Comparison of ENCODE assay signal across 8 cellular contexts in genomic region chr17:8162997-8163977, GRCh38. TPM values are rescaled to one million over a fixed set of nuclear protein-coding genes. Genes with fewer than 3 reads are reported as not detected.
DNase-seq lines count a peak whose midpoint lies in the region; ATAC-seq, FAIRE-seq and TF ChIP-seq lines count a peak whose summit lies in the region.

No MANE protein-coding gene starts in this region.

- RAD21 ChIA-PET in GM12878 (lab: Charles Lee; ENCODE audit: unreplicated experiment): interaction anchor here (1.1 to 2.2 kb wide), 4 partner anchors 10 to 132 kb away, joined by 3 to 9 read pairs (median 6); partner anchors contain the start of gene SLC25A35

- H3K4me1 Mint-ChIP-seq in stimulated activated naive B cell treated with anti-CD40 and anti-IgM and Interleukin-4, amounts not matched to agents 10 μg/mL and 1 μg/mL and 100 μg/mL, for 72 hours: peaks cover 46 to 59% of the 10 kb centered on the region in 2 donors

- SMC1A ChIA-PET in GM12878 (lab: Charles Lee; ENCODE audit: uncharacterized antibody, unreplicated experiment): interaction anchor here (0.7 to 1.2 kb wide), 4 partner anchors 10 to 56 kb away, joined by 3 to 7 read pairs (median 4); no protein-coding TSS in a partner anchor

- DNase-seq in GM12865 (ENCODE audit: low read depth) (no peak), NCI-H146 (lab: John Stamatoyannopoulos, UW) (peak; percentile 71), GM12878 (ENCODE audit: low read depth, low spot score) (no peak), islet precursor cell (peak; percentile 79), middle frontal gyrus (ENCODE audit: extremely low spot score, low spot score) (no peak), occipital lobe (lab: John Stamatoyannopoulos, UW) (no peak)
- no peak for DNase-seq in stimulated activated naive B cell treated with anti-CD40 and anti-IgM and Interleukin-4, amounts not matched to agents 10 μg/mL and 1 μg/mL and 100 μg/mL, for 72 hours

- H3K27ac ChIP-seq in GM12878 (ENCODE audit: control insufficient read depth, insufficient read depth): peak overlapping the region; percentile 66

- H3K27me3 ChIP-seq in GM12878 (replicated peaks in 1 of 2; ENCODE audit: control insufficient read depth in 2 of 2, insufficient read depth in 2 of 2, low read length in 1 of 2): no peaks in the 10 kb centered on the region

- no TSS peak for BruUV-seq in GM12878 (replicated peaks; lab: Mats Ljungman, UMichigan)

- H2AFZ ChIP-seq in GM12878 (ENCODE audit: control insufficient read depth, low read depth, low read length): peak overlapping the region; percentile 94

- peaks cover 0 to 5% of the 10 kb centered on the region in 2 experiments; a peak in 1 of 4 replicates for H3K36me3 ChIP-seq in GM12878 (ENCODE audit: control insufficient read depth in 2 of 2, insufficient read depth in 2 of 2, low read length in 1 of 2)

- peak overlapping the region; percentile 91 for H3K9ac ChIP-seq in GM12878 (ENCODE audit: control insufficient read depth, insufficient read depth, low read length)

- TF ChIP-seq POLR2A in GM12878 (IDR thresholded peaks at IDR 0.05; ENCODE audit: low read depth, low read length): no peak

- in situ Hi-C loops in GM12878 (cut with MboI): no loop called here

- ATAC-seq in GM12878 (peak; percentile 6), GM18858 (IDR thresholded peaks at IDR 0.05; ENCODE audit: unreplicated experiment) (no peak)
- ATAC-seq in stimulated activated naive B cell treated with anti-CD40 and anti-IgM and Interleukin-4, amounts not matched to agents 10 μg/mL and 1 μg/mL and 100 μg/mL, for 72 hours (replicated peaks): peak; percentile 14 to 33

- H3K27me3 Mint-ChIP-seq in stimulated activated naive B cell treated with anti-CD40 and anti-IgM and Interleukin-4, amounts not matched to agents 10 μg/mL and 1 μg/mL and 100 μg/mL, for 72 hours: no peaks in the 10 kb centered on the region

- H4K20me1 ChIP-seq in GM12878 (ENCODE audit: control insufficient read depth, insufficient read depth): no peaks in the 10 kb centered on the region

- POLR2A ChIA-PET in GM12878 (lab: Charles Lee): interaction anchor here (0.6 to 2.6 kb wide), 8 partner anchors 10 to 553 kb away, joined by 3 to 12 read pairs (median 4); partner anchors contain the start of genes AURKB and BORCS6

- H3K27ac Mint-ChIP-seq in stimulated activated naive B cell treated with anti-CD40 and anti-IgM and Interleukin-4, amounts not matched to agents 10 μg/mL and 1 μg/mL and 100 μg/mL, for 72 hours: peak overlapping the region; percentile 98

- H3K4me3 ChIP-seq in GM12865 (ENCODE audit: low read depth, low read length) (peak overlapping the region; percentile 74), GM12878 (peak overlapping the region; percentile 71; the same call in 1 of the 2 replicates)

- intact Hi-C loops in GM12878 (cut with micrococcal nuclease; ENCODE audit: unreplicated experiment): loop anchor here (5.0 kb wide), 1 partner anchor 101 kb away; no protein-coding TSS in a partner anchor

- TF ChIP-seq RAD21 in GM12878 (IDR thresholded peaks at IDR 0.05; ENCODE audit: insufficient read depth, low read depth, low read length): no peak

- peak overlapping the region; percentile 94 to 95 for H3K4me3 Mint-ChIP-seq in stimulated activated naive B cell treated with anti-CD40 and anti-IgM and Interleukin-4, amounts not matched to agents 10 μg/mL and 1 μg/mL and 100 μg/mL, for 72 hours

- peaks cover 13 to 28% of the 10 kb centered on the region in 2 donors for H3K36me3 Mint-ChIP-seq in stimulated activated naive B cell treated with anti-CD40 and anti-IgM and Interleukin-4, amounts not matched to agents 10 μg/mL and 1 μg/mL and 100 μg/mL, for 72 hours

- TF ChIP-seq CTCF in GM12865 (IDR thresholded peaks at IDR 0.05; ENCODE audit: insufficient read depth, low read depth, low read length, missing control alignments) (no peak), GM12878 (IDR thresholded peaks at IDR 0.05 in 2 of 3, conservative IDR thresholded peaks at IDR 0.05 in 1 of 3; ENCODE audit: control insufficient read depth in 2 of 3, extremely low read depth in 1 of 3, insufficient read depth in 1 of 3, low read depth in 3 of 3, low read length in 3 of 3) (no peak)

- CTCF ChIA-PET in GM12878 (lab: Yijun Ruan, JAX): interaction anchor here (0.6 to 2.3 kb wide), 3 partner anchors 10 to 1999 kb away, joined by 3 to 11 read pairs (median 7); no protein-coding TSS in a partner anchor

- H3K9me3 Mint-ChIP-seq in stimulated activated naive B cell treated with anti-CD40 and anti-IgM and Interleukin-4, amounts not matched to agents 10 μg/mL and 1 μg/mL and 100 μg/mL, for 72 hours: no peaks in the 10 kb centered on the region

- no peaks in the 10 kb centered on the region for H3K9me3 ChIP-seq in GM12878 (replicated peaks; ENCODE audit: control insufficient read depth, insufficient read depth, low read length)

- H3K79me2 ChIP-seq in GM12878 (ENCODE audit: control insufficient read depth, insufficient read depth, low read length): peaks cover 24% of the 10 kb centered on the region

- no peak for TF ChIP-seq EP300 in GM12878 (IDR thresholded peaks at IDR 0.05; ENCODE audit: borderline replicate concordance in 1 of 2, control insufficient read depth in 1 of 2, low read depth in 2 of 2, low read length in 2 of 2)

- whole genome bisulfite sequencing in GM12878 (ENCODE audit: insufficient coverage, insufficient replicate concordance, low lambda C conversion rate, missing lambda C conversion rate): 4% methylated on average over 29 of the region's 55 CpGs

- FAIRE-seq in GM12878 (lab: Jason Lieb, UNC): no peak

- peaks cover 33% of the 10 kb centered on the region for H3K4me1 ChIP-seq in GM12878 (ENCODE audit: control insufficient read depth, insufficient read depth, low read length)

- H3K4me2 ChIP-seq in GM12878 (ENCODE audit: control insufficient read depth, insufficient read depth): peak overlapping the region; percentile 95

RNA-seq across cellular contexts. Expression of gene VAMP2, which starts 0.5 kb away (rescaled TPM):
- total RNA-seq in GM12878 (2013; cell fraction: nucleolus; rRNA removed): 27.6 and 28.5 TPM in 2 replicates
- total RNA-seq in GM12878 (2014; rRNA removed) (3.8 and 4.7 TPM in 2 replicates), GM12878 (2014; rRNA removed; fragmentation: Illumina TruSeq; extraction: Trizol) (6.1 and 6.4 TPM in 2 replicates), GM12878 (2021) (25.1 and 27.8 TPM in 2 replicates), occipital lobe (27.9 TPM)
- polyA plus RNA-seq in GM12878 (2011; ENCODE audit: low read depth): 33.4 TPM
- polyA plus RNA-seq in GM12878 (2011; rRNA removed) (18.8 and 24.9 TPM in 2 replicates), GM12878 (2014; fragmentation: Illumina TruSeq; extraction: Trizol) (35.2 and 40.8 TPM in 2 replicates), GM12878 (2014; fragmentation: Nextera tagmentation; extraction: Ambion mirVana) (1 to 10 TPM; 3.0 to 6.3 TPM), GM12878 (2014; rRNA removed) (25.0 and 25.3 TPM in 2 replicates), GM12878 (2016; fragmentation: Nextera tagmentation; extraction: Ambion mirVana) (10 to 100 TPM; 25.0 to 28.0 TPM)
- polyA plus RNA-seq in GM12878 (2011; cell fraction: cytosol; rRNA removed): 22.6 and 33.1 TPM in 2 replicates
- 68.3 and 69.6 TPM in 2 replicates for polyA plus RNA-seq in GM12878 (2011; cell fraction: nucleus; rRNA removed)
- polyA plus RNA-seq in GM12878 (2012): 45.8 and 62.7 TPM in 2 replicates
- polyA minus RNA-seq in GM12878 (2011; rRNA and poly(A)+ RNA removed): 7.0 and 9.0 TPM in 2 replicates
- 7.4 and 9.2 TPM in 2 replicates for polyA minus RNA-seq in GM12878 (2011; cell fraction: cytosol; rRNA and poly(A)+ RNA removed)
- polyA minus RNA-seq in GM12878 (2011; cell fraction: nucleus; rRNA and poly(A)+ RNA removed): 12.8 and 17.6 TPM in 2 replicates

RNA-seq across cellular contexts. Expression of gene PER1, which starts 11.1 kb away (rescaled TPM):
- 64.5 and 73.5 TPM in 2 replicates for total RNA-seq in GM12878 (2013; cell fraction: nucleolus; rRNA removed)
- total RNA-seq in GM12878 (2014; rRNA removed) (4.9 and 5.5 TPM in 2 replicates), GM12878 (2014; rRNA removed; fragmentation: Illumina TruSeq; extraction: Trizol) (1.9 and 2.2 TPM in 2 replicates), GM12878 (2021) (19.9 and 25.1 TPM in 2 replicates), occipital lobe (7.8 TPM)
- 22.0 TPM for polyA plus RNA-seq in GM12878 (2011; ENCODE audit: low read depth)
- polyA plus RNA-seq in GM12878 (2011; rRNA removed) (3.6 and 8.6 TPM in 2 replicates), GM12878 (2014; fragmentation: Illumina TruSeq; extraction: Trizol) (0.81 and 4.1 TPM in 2 replicates), GM12878 (2014; fragmentation: Nextera tagmentation; extraction: Ambion mirVana) (under 1 TPM; 0.02 to 0.26 TPM), GM12878 (2014; rRNA removed) (8.6 and 12.4 TPM in 2 replicates), GM12878 (2016; fragmentation: Nextera tagmentation; extraction: Ambion mirVana) (1 to 10 TPM; 5.3 to 6.7 TPM)
- 9.8 and 13.3 TPM in 2 replicates for polyA plus RNA-seq in GM12878 (2011; cell fraction: cytosol; rRNA removed)
- polyA plus RNA-seq in GM12878 (2011; cell fraction: nucleus; rRNA removed): 98.4 and 119 TPM in 2 replicates
- polyA plus RNA-seq in GM12878 (2012): 25.3 and 40.9 TPM in 2 replicates
- 12.9 and 25.3 TPM in 2 replicates for polyA minus RNA-seq in GM12878 (2011; rRNA and poly(A)+ RNA removed)
- polyA minus RNA-seq in GM12878 (2011; cell fraction: cytosol; rRNA and poly(A)+ RNA removed): 13.7 and 18.7 TPM in 2 replicates
- 39.8 and 46.7 TPM in 2 replicates for polyA minus RNA-seq in GM12878 (2011; cell fraction: nucleus; rRNA and poly(A)+ RNA removed)

RNA-seq across cellular contexts. Expression of gene TMEM107, which starts 12.9 kb away (rescaled TPM):
- 31.8 and 36.0 TPM in 2 replicates for total RNA-seq in GM12878 (2013; cell fraction: nucleolus; rRNA removed)
- total RNA-seq in GM12878 (2014; rRNA removed) (38.7 and 47.6 TPM in 2 replicates), GM12878 (2014; rRNA removed; fragmentation: Illumina TruSeq; extraction: Trizol) (23.7 and 24.9 TPM in 2 replicates), GM12878 (2021) (18.6 and 20.0 TPM in 2 replicates), occipital lobe (35.9 TPM)
- polyA plus RNA-seq in GM12878 (2011; ENCODE audit: low read depth): 9.9 TPM
- polyA plus RNA-seq in GM12878 (2011; rRNA removed) (32.9 and 33.7 TPM in 2 replicates), GM12878 (2014; fragmentation: Illumina TruSeq; extraction: Trizol) (7.5 and 7.9 TPM in 2 replicates), GM12878 (2014; fragmentation: Nextera tagmentation; extraction: Ambion mirVana) (10 to 100 TPM; 20.8 to 27.0 TPM), GM12878 (2014; rRNA removed) (13.0 and 15.7 TPM in 2 replicates), GM12878 (2016; fragmentation: Nextera tagmentation; extraction: Ambion mirVana) (10 to 100 TPM; 22.5 to 23.3 TPM)
- 40.2 and 40.3 TPM in 2 replicates for polyA plus RNA-seq in GM12878 (2011; cell fraction: cytosol; rRNA removed)
- polyA plus RNA-seq in GM12878 (2011; cell fraction: nucleus; rRNA removed): 32.6 and 35.3 TPM in 2 replicates
- 19.2 and 20.9 TPM in 2 replicates for polyA plus RNA-seq in GM12878 (2012)
- polyA minus RNA-seq in GM12878 (2011; rRNA and poly(A)+ RNA removed): 132 and 195 TPM in 2 replicates
- 52.2 and 52.7 TPM in 2 replicates for polyA minus RNA-seq in GM12878 (2011; cell fraction: cytosol; rRNA and poly(A)+ RNA removed)
- polyA minus RNA-seq in GM12878 (2011; cell fraction: nucleus; rRNA and poly(A)+ RNA removed): 146 and 159 TPM in 2 replicates

RNA-seq across cellular contexts. Expression of gene BORCS6, which starts 26.7 kb away (rescaled TPM):
- 4.8 and 5.9 TPM in 2 replicates for total RNA-seq in GM12878 (2013; cell fraction: nucleolus; rRNA removed)
- total RNA-seq in GM12878 (2014; rRNA removed) (11.1 and 14.1 TPM in 2 replicates), GM12878 (2014; rRNA removed; fragmentation: Illumina TruSeq; extraction: Trizol) (3.4 and 4.0 TPM in 2 replicates), GM12878 (2021) (10.8 and 11.5 TPM in 2 replicates), occipital lobe (4.8 TPM)
- 2.6 TPM for polyA plus RNA-seq in GM12878 (2011; ENCODE audit: low read depth)
- polyA plus RNA-seq in GM12878 (2011; rRNA removed) (2.7 and 4.9 TPM in 2 replicates), GM12878 (2014; fragmentation: Illumina TruSeq; extraction: Trizol) (0.81 and 3.2 TPM in 2 replicates), GM12878 (2014; fragmentation: Nextera tagmentation; extraction: Ambion mirVana) (under 1 TPM; 0.37 to 0.64 TPM), GM12878 (2014; rRNA removed) (8.6 and 9.1 TPM in 2 replicates), GM12878 (2016; fragmentation: Nextera tagmentation; extraction: Ambion mirVana) (10 to 100 TPM; 10.5 to 11.7 TPM)
- 7.7 and 11.1 TPM in 2 replicates for polyA plus RNA-seq in GM12878 (2011; cell fraction: cytosol; rRNA removed)
- 7.8 and 9.8 TPM in 2 replicates for polyA plus RNA-seq in GM12878 (2011; cell fraction: nucleus; rRNA removed)
- polyA plus RNA-seq in GM12878 (2012): 7.3 and 8.5 TPM in 2 replicates
- 4.4 and 7.9 TPM in 2 replicates for polyA minus RNA-seq in GM12878 (2011; rRNA and poly(A)+ RNA removed)
- 3.1 and 5.6 TPM in 2 replicates for polyA minus RNA-seq in GM12878 (2011; cell fraction: cytosol; rRNA and poly(A)+ RNA removed)
- polyA minus RNA-seq in GM12878 (2011; cell fraction: nucleus; rRNA and poly(A)+ RNA removed): 5.7 and 7.9 TPM in 2 replicates

RNA-seq across cellular contexts. Expression of gene HES7, which starts 39.4 kb away (rescaled TPM):
- 1.8 and 2.2 TPM in 2 replicates for total RNA-seq in GM12878 (2013; cell fraction: nucleolus; rRNA removed)
- total RNA-seq in GM12878 (2014; rRNA removed): 0.22 and 1.1 TPM in 2 replicates
- 0.09 TPM in 1 of 2 replicates, not detected in the other for total RNA-seq in GM12878 (2014; rRNA removed; fragmentation: Illumina TruSeq; extraction: Trizol)
- 1.3 and 1.9 TPM in 2 replicates for total RNA-seq in GM12878 (2021)
- not detected for polyA plus RNA-seq in GM12878 (2011; ENCODE audit: low read depth)
- polyA plus RNA-seq in GM12878 (2011; rRNA removed): 0.27 and 0.38 TPM in 2 replicates
- 0.34 and 0.84 TPM in 2 replicates for polyA plus RNA-seq in GM12878 (2011; cell fraction: cytosol; rRNA removed)
- polyA plus RNA-seq in GM12878 (2011; cell fraction: nucleus; rRNA removed): 8.3 and 9.4 TPM in 2 replicates
- 0.65 and 0.66 TPM in 2 replicates for polyA plus RNA-seq in GM12878 (2012)
- not detected in 2 replicates for polyA plus RNA-seq in GM12878 (2014; fragmentation: Illumina TruSeq; extraction: Trizol)
- polyA plus RNA-seq in GM12878 (2014; fragmentation: Nextera tagmentation; extraction: Ambion mirVana): under 1 TPM in 1 of 2 experiments, not detected in 1; 0.07 TPM
- polyA plus RNA-seq in GM12878 (2014; rRNA removed): 0.87 and 1.3 TPM in 2 replicates
- under 1 TPM in 1 of 2 experiments, not detected in 1; 0.08 TPM for polyA plus RNA-seq in GM12878 (2016; fragmentation: Nextera tagmentation; extraction: Ambion mirVana)
- not detected in 2 replicates for polyA minus RNA-seq in GM12878 (2011; rRNA and poly(A)+ RNA removed)
- polyA minus RNA-seq in GM12878 (2011; cell fraction: cytosol; rRNA and poly(A)+ RNA removed): not detected in 2 replicates
- polyA minus RNA-seq in GM12878 (2011; cell fraction: nucleus; rRNA and poly(A)+ RNA removed): 0.36 and 0.48 TPM in 2 replicates
- total RNA-seq in occipital lobe: 0.31 TPM

Comparison
In these comparisons a context has a peak if more than half of its experiments do, and no peak if none do; other contexts are left out.
1. DNase-seq: peak in NCI-H146 (single experiment) and islet precursor cell (single experiment); none in GM12865 (single experiment), GM12878 (single experiment), stimulated activated naive B cell treated with anti-CD40 and anti-IgM and Interleukin-4, amounts not matched to agents 10 μg/mL and 1 μg/mL and 100 μg/mL, for 72 hours (single experiment), middle frontal gyrus (single experiment) and occipital lobe (single experiment).